12 cellular contexts compared by ENCODE assay signal in the genomic region with DNA sequence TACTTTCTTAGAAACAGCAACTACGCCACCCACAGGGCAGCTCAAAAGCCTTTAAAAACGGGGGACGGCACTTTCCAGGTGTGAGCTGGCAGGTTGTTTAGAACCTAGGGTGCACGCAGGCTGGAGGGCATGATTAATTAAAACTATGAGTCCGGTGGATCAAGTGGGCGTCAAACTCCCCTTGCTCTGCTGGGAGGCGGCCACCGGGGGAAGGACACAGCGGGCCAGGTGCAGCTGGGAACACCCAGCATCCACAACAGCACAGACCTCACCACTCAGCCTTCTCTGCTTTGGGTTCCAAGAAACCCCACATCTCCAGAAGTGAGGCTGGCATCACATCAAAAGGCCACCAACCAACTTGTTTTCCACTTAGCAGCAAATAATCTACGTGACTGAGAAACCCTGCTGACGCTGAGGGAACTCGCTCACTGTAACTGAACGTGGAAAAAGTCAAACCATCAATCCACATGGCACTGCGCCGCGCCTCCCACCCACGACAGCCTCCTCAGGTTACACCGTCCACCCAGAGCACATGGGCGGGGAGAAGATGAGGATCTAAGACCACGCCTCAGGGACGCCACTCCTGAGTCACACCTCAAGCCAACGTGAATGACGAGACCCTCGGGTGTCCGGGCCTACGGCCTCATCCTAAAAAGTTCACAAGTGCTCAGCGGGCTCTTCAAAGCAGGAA.
DNase-seq lines count a peak whose midpoint lies in the region; ATAC-seq and TF ChIP-seq lines count a peak whose summit lies in the region.
"Had no signal": no experiment of that assay in that cellular context is flagged by ENCODE, and none has a peak within 500 bp of the region (broad histone marks: within the 10 kb centered on the region; RNA-seq: fewer than 3 reads in every experiment).

No MANE protein-coding gene starts in this region.

- H3K36me3 ChIP-seq in lower lobe of right lung, result peaks cover 31% of the 10 kb centered on the region
- H3K36me3 ChIP-seq in effector memory CD4-positive, alpha-beta T cell (ENCODE audit: control insufficient read depth, insufficient read depth, low read length), result no peaks in the 10 kb centered on the region

- no peak for ATAC-seq in activated CD8-positive, alpha-beta memory T cell treated with anti-CD3 and anti-CD28 coated beads, Interleukin-2, amount 10 ng/mL, durations not matched to agents 7 days and 5 days
- ATAC-seq in lower lobe of right lung, result peak; percentile 74 to 80
- peak; percentile 72 for ATAC-seq in stimulated activated naive CD8-positive, alpha-beta T cell treated with anti-CD3 and anti-CD28 coated beads, Interleukin-15, amount 100 ng/mL, for 72 hours
- no peak for ATAC-seq in GM18873 (IDR thresholded peaks at IDR 0.05; ENCODE audit: low FRiP score, unreplicated experiment)

- peaks cover 7% of the 10 kb centered on the region for H3K4me1 ChIP-seq in lower lobe of right lung
- peaks cover 17% of the 10 kb centered on the region for H3K4me1 ChIP-seq in effector memory CD4-positive, alpha-beta T cell (ENCODE audit: control insufficient read depth, insufficient read depth, low read length, poor library complexity, severe bottlenecking)

- peaks cover 3% of the 10 kb centered on the region for H3K36me3 Mint-ChIP-seq in activated CD8-positive, alpha-beta memory T cell treated with anti-CD3 and anti-CD28 coated beads, Interleukin-2, amount 10 ng/mL, durations not matched to agents 7 days and 5 days
- H3K36me3 Mint-ChIP-seq in activated T-cell treated with anti-CD3 and anti-CD28 coated beads, Interleukin-2, amount 50 U/mL, for 24 hours (ENCODE audit: low read depth), result peaks cover 15% of the 10 kb centered on the region
- H3K36me3 Mint-ChIP-seq in mesothelial cell of epicardium, result peaks cover 29% of the 10 kb centered on the region

- intact Hi-C loops in lower lobe of right lung (cut with DNase I), result no loop called here

- H3K9me3 Mint-ChIP-seq in activated CD8-positive, alpha-beta memory T cell treated with anti-CD3 and anti-CD28 coated beads, Interleukin-2, amount 10 ng/mL, durations not matched to agents 7 days and 5 days (ENCODE audit: low read depth), result no peaks in the 10 kb centered on the region
- H3K9me3 Mint-ChIP-seq in activated T-cell treated with anti-CD3 and anti-CD28 coated beads, Interleukin-2, amount 50 U/mL, for 24 hours, result peaks cover 6% of the 10 kb centered on the region
- H3K9me3 Mint-ChIP-seq in stimulated activated naive CD8-positive, alpha-beta T cell treated with anti-CD3 and anti-CD28 coated beads, Interleukin-15, amount 100 ng/mL, for 72 hours, result peaks cover 12 to 14% of the 10 kb centered on the region in 2 donors
- H3K9me3 Mint-ChIP-seq in mesothelial cell of epicardium, result no peaks in the 10 kb centered on the region
- H3K9me3 Mint-ChIP-seq: memory B cell had no signal

- no peak overlapping the region for H3K4me3 Mint-ChIP-seq in activated CD8-positive, alpha-beta memory T cell treated with anti-CD3 and anti-CD28 coated beads, Interleukin-2, amount 10 ng/mL, durations not matched to agents 7 days and 5 days
- H3K4me3 Mint-ChIP-seq in activated T-cell treated with anti-CD3 and anti-CD28 coated beads, Interleukin-2, amount 50 U/mL, for 24 hours, result no peak overlapping the region
- peak overlapping the region in 1 of 2 donors; percentile 39 for H3K4me3 Mint-ChIP-seq in stimulated activated naive CD8-positive, alpha-beta T cell treated with anti-CD3 and anti-CD28 coated beads, Interleukin-15, amount 100 ng/mL, for 72 hours
- no peak overlapping the region for H3K4me3 Mint-ChIP-seq in mesothelial cell of epicardium
- H3K4me3 Mint-ChIP-seq: memory B cell had no signal

- H3K4me1 Mint-ChIP-seq in activated CD8-positive, alpha-beta memory T cell treated with anti-CD3 and anti-CD28 coated beads, Interleukin-2, amount 10 ng/mL, durations not matched to agents 7 days and 5 days, result peaks cover 41% of the 10 kb centered on the region
- H3K4me1 Mint-ChIP-seq in activated T-cell treated with anti-CD3 and anti-CD28 coated beads, Interleukin-2, amount 50 U/mL, for 24 hours (ENCODE audit: low read depth), result peaks cover 53% of the 10 kb centered on the region
- H3K4me1 Mint-ChIP-seq in stimulated activated naive CD8-positive, alpha-beta T cell treated with anti-CD3 and anti-CD28 coated beads, Interleukin-15, amount 100 ng/mL, for 72 hours, result peaks cover 68% of the 10 kb centered on the region
- H3K4me1 Mint-ChIP-seq in mesothelial cell of epicardium, result peaks cover 6% of the 10 kb centered on the region

- CTCF ChIA-PET in activated CD8-positive, alpha-beta memory T cell treated with anti-CD3 and anti-CD28 coated beads, Interleukin-2, amount 10 ng/mL, durations not matched to agents 7 days and 5 days (lab: Charles Lee), result interaction anchor here (0.5 to 0.7 kb wide), 3 partner anchors 8 to 1120 kb away, joined by 3 read pairs; no protein-coding TSS in a partner anchor

- H3K27ac Mint-ChIP-seq in activated CD8-positive, alpha-beta memory T cell treated with anti-CD3 and anti-CD28 coated beads, Interleukin-2, amount 10 ng/mL, durations not matched to agents 7 days and 5 days, result no peak overlapping the region
- H3K27ac Mint-ChIP-seq in activated T-cell treated with anti-CD3 and anti-CD28 coated beads, Interleukin-2, amount 50 U/mL, for 24 hours, result peak overlapping the region; percentile 60
- H3K27ac Mint-ChIP-seq in stimulated activated naive CD8-positive, alpha-beta T cell treated with anti-CD3 and anti-CD28 coated beads, Interleukin-15, amount 100 ng/mL, for 72 hours, result peak overlapping the region; percentile 77 to 95
- no peak overlapping the region for H3K27ac Mint-ChIP-seq in mesothelial cell of epicardium
- H3K27ac Mint-ChIP-seq: memory B cell had no signal

- peak; percentile 71 for DNase-seq in activated CD8-positive, alpha-beta memory T cell treated with anti-CD3 and anti-CD28 coated beads for 24 hours
- no peak for DNase-seq in activated CD8-positive, alpha-beta memory T cell treated with anti-CD3 and anti-CD28 coated beads, Interleukin-2, amount 10 ng/mL, durations not matched to agents 7 days and 5 days
- peak; percentile 51 for DNase-seq in activated T-cell treated with anti-CD3 and anti-CD28 coated beads, Interleukin-2, amount 50 U/mL, for 24 hours
- no peak for DNase-seq in lower lobe of right lung
- peak; percentile 69 to 81 for DNase-seq in stimulated activated naive CD8-positive, alpha-beta T cell treated with anti-CD3 and anti-CD28 coated beads, Interleukin-15, amount 100 ng/mL, for 72 hours
- DNase-seq in mesothelial cell of epicardium (ENCODE audit: low spot score in 2 of 2, unreplicated experiment in 2 of 2), result no peak
- no peak for DNase-seq in effector memory CD4-positive, alpha-beta T cell
- DNase-seq: effector CD8-positive, alpha-beta T cell; heart left ventricle; NCI-H2029 had no signal

- no peak overlapping the region for H3K27ac ChIP-seq in lower lobe of right lung
- no peak overlapping the region for H3K27ac ChIP-seq in effector memory CD4-positive, alpha-beta T cell (ENCODE audit: insufficient read depth, low read length, poor library complexity, severe bottlenecking)

- no peaks in the 10 kb centered on the region for H3K9me3 ChIP-seq in lower lobe of right lung
- no peaks in the 10 kb centered on the region for H3K9me3 ChIP-seq in effector memory CD4-positive, alpha-beta T cell (ENCODE audit: control insufficient read depth, low read length)
- H3K9me3 ChIP-seq: heart left ventricle had no signal

- H3K27me3 Mint-ChIP-seq in activated CD8-positive, alpha-beta memory T cell treated with anti-CD3 and anti-CD28 coated beads, Interleukin-2, amount 10 ng/mL, durations not matched to agents 7 days and 5 days, result peaks cover 9% of the 10 kb centered on the region
- peaks cover 3% of the 10 kb centered on the region for H3K27me3 Mint-ChIP-seq in activated T-cell treated with anti-CD3 and anti-CD28 coated beads, Interleukin-2, amount 50 U/mL, for 24 hours
- no peaks in the 10 kb centered on the region for H3K27me3 Mint-ChIP-seq in stimulated activated naive CD8-positive, alpha-beta T cell treated with anti-CD3 and anti-CD28 coated beads, Interleukin-15, amount 100 ng/mL, for 72 hours
- no peaks in the 10 kb centered on the region for H3K27me3 Mint-ChIP-seq in mesothelial cell of epicardium (ENCODE audit: low read depth)
- H3K27me3 Mint-ChIP-seq: memory B cell had no signal

- TF ChIP-seq CTCF in lower lobe of right lung (IDR thresholded peaks at IDR 0.05) (no peak), mesothelial cell of epicardium (IDR thresholded peaks at IDR 0.05; ENCODE audit: unreplicated experiment) (no peak)

- H3K4me3 ChIP-seq in lower lobe of right lung, result no peak overlapping the region
- no peak overlapping the region for H3K4me3 ChIP-seq in effector memory CD4-positive, alpha-beta T cell (ENCODE audit: insufficient read depth, low read depth, low read length, poor library complexity, severe bottlenecking)
- H3K4me3 ChIP-seq: heart left ventricle had no signal

- H3K27me3 ChIP-seq in lower lobe of right lung (ENCODE audit: low read depth), result no peaks in the 10 kb centered on the region
- H3K27me3 ChIP-seq in effector memory CD4-positive, alpha-beta T cell (replicated peaks; ENCODE audit: control insufficient read depth, insufficient read depth, low read length, poor library complexity, severe bottlenecking), result no peaks in the 10 kb centered on the region
- H3K27me3 ChIP-seq: heart left ventricle had no signal

Comparison
In these comparisons a context has a peak if more than half of its experiments do, and no peak if none do; other contexts are left out.
1. DNase-seq: peak in activated CD8-positive, alpha-beta memory T cell treated with anti-CD3 and anti-CD28 coated beads for 24 hours (single experiment), activated T-cell treated with anti-CD3 and anti-CD28 coated beads, Interleukin-2, amount 50 U/mL, for 24 hours (single experiment) and stimulated activated naive CD8-positive, alpha-beta T cell treated with anti-CD3 and anti-CD28 coated beads, Interleukin-15, amount 100 ng/mL, for 72 hours (2 of 2); none in activated CD8-positive, alpha-beta memory T cell treated with anti-CD3 and anti-CD28 coated beads, Interleukin-2, amount 10 ng/mL, durations not matched to agents 7 days and 5 days (single experiment), lower lobe of right lung (single experiment), mesothelial cell of epicardium (0 of 2) and effector memory CD4-positive, alpha-beta T cell (0 of 3).
2. ATAC-seq: peak in lower lobe of right lung (2 of 2) and stimulated activated naive CD8-positive, alpha-beta T cell treated with anti-CD3 and anti-CD28 coated beads, Interleukin-15, amount 100 ng/mL, for 72 hours (single experiment); none in activated CD8-positive, alpha-beta memory T cell treated with anti-CD3 and anti-CD28 coated beads, Interleukin-2, amount 10 ng/mL, durations not matched to agents 7 days and 5 days (single experiment) and GM18873 (single experiment).
3. H3K27ac Mint-ChIP-seq: peak in activated T-cell treated with anti-CD3 and anti-CD28 coated beads, Interleukin-2, amount 50 U/mL, for 24 hours (single experiment) and stimulated activated naive CD8-positive, alpha-beta T cell treated with anti-CD3 and anti-CD28 coated beads, Interleukin-15, amount 100 ng/mL, for 72 hours (2 of 2); none in activated CD8-positive, alpha-beta memory T cell treated with anti-CD3 and anti-CD28 coated beads, Interleukin-2, amount 10 ng/mL, durations not matched to agents 7 days and 5 days (single experiment) and mesothelial cell of epicardium (single experiment).